Comparison of ENCODE assay signal across 9 cellular contexts in genomic region chr3:138890555-138891187, GRCh38. TPM values are rescaled to one million over a fixed set of nuclear protein-coding genes. Genes with fewer than 3 reads are reported as not detected.
A peak's percentile ranks its signal among the peaks of the same experiment; 100 is the strongest.
DNase-seq lines count a peak whose midpoint lies in the region; ATAC-seq and TF ChIP-seq lines count a peak whose summit lies in the region.
"Had no signal": no experiment of that assay in that cellular context is flagged by ENCODE, and none has a peak within 500 bp of the region (broad histone marks: within the 10 kb centered on the region; RNA-seq: fewer than 3 reads in every experiment).

No MANE protein-coding gene starts in this region.

- TF ChIP-seq RAD21 in SK-N-SH (IDR thresholded peaks at IDR 0.05; ENCODE audit: low read length): no peak

- no peaks in the 10 kb centered on the region for H4K20me1 ChIP-seq in SK-N-SH (ENCODE audit: insufficient read depth)

- H3K36me3 Mint-ChIP-seq in stimulated activated effector memory CD8-positive, alpha-beta T cell treated with anti-CD3 and anti-CD28 coated beads, Interleukin-12 subunit alpha, Interleukin-12 subunit beta, amount 100 ng/mL, for 72 hours: no peaks in the 10 kb centered on the region

- ATAC-seq in GM19397 (IDR thresholded peaks at IDR 0.05; ENCODE audit: unreplicated experiment) (peak; percentile 71), HG03108 (IDR thresholded peaks at IDR 0.05; ENCODE audit: unreplicated experiment) (peak; percentile 64)
- ATAC-seq in stimulated activated effector memory CD8-positive, alpha-beta T cell treated with anti-CD3 and anti-CD28 coated beads, Interleukin-12 subunit alpha, Interleukin-12 subunit beta, amount 100 ng/mL, for 72 hours: peak; percentile 53
- ATAC-seq: effector memory CD8-positive, alpha-beta T cell had no signal

- no peaks in the 10 kb centered on the region for H3K9me2 ChIP-seq in SK-N-SH

- no peak overlapping the region for H3K4me2 ChIP-seq in SK-N-SH

- no peak for TF ChIP-seq EP300 in SK-N-SH (IDR thresholded peaks at IDR 0.05; ENCODE audit: borderline replicate concordance in 1 of 2, low read depth in 1 of 2, low read length in 1 of 2)

- no peak overlapping the region for H3K27ac Mint-ChIP-seq in stimulated activated effector memory CD8-positive, alpha-beta T cell treated with anti-CD3 and anti-CD28 coated beads, Interleukin-12 subunit alpha, Interleukin-12 subunit beta, amount 100 ng/mL, for 72 hours
- H3K27ac Mint-ChIP-seq: effector memory CD8-positive, alpha-beta T cell had no signal

- H2AFZ ChIP-seq in SK-N-SH (ENCODE audit: low read depth): no peak overlapping the region

- intact Hi-C loops in cardiac septum (cut with DNase I): no loop called here

- no peaks in the 10 kb centered on the region for H3K36me3 ChIP-seq in SK-N-SH (replicated peaks in 1 of 2; ENCODE audit: control insufficient read depth in 1 of 2, insufficient read depth in 2 of 2, low read length in 1 of 2)

- 69% methylated on average over 9 of the region's 9 CpGs for WGBS in SK-N-SH (ENCODE audit: low lambda C conversion rate)

- no peaks in the 10 kb centered on the region for H3F3A ChIP-seq in SK-N-SH (replicated peaks; ENCODE audit: insufficient read depth)

- DNase-seq in SIG-M5 (lab: John Stamatoyannopoulos, UW) (peak; percentile 92), cardiac septum (ENCODE audit: low spot score) (no peak), SK-N-SH (no peak)
- DNase-seq in stimulated activated effector memory CD8-positive, alpha-beta T cell treated with anti-CD3 and anti-CD28 coated beads, Interleukin-12 subunit alpha, Interleukin-12 subunit beta, amount 100 ng/mL, for 72 hours (ENCODE audit: low spot score in 2 of 2): no peak
- no peak for DNase-seq in activated CD4-positive, CD25-positive, alpha-beta regulatory T cell treated with anti-CD3 and anti-CD28 coated beads, Interleukin-2, amount 50 U/mL, for 72 hours
- DNase-seq: effector memory CD8-positive, alpha-beta T cell; kidney glomerular epithelial cell had no signal

- no peak for TF ChIP-seq CTCF in SK-N-SH (IDR thresholded peaks at IDR 0.05)

- H3K4me1 ChIP-seq in SK-N-SH (ENCODE audit: control insufficient read depth in 1 of 2, insufficient read depth in 2 of 2, low read depth in 1 of 2, low read length in 1 of 2): no peaks in the 10 kb centered on the region

- no peaks in the 10 kb centered on the region for H3K27me3 ChIP-seq in SK-N-SH (ENCODE audit: insufficient read depth)

- no peaks in the 10 kb centered on the region for H3K79me2 ChIP-seq in SK-N-SH (ENCODE audit: insufficient read depth)

- H3K9me3 Mint-ChIP-seq in stimulated activated effector memory CD8-positive, alpha-beta T cell treated with anti-CD3 and anti-CD28 coated beads, Interleukin-12 subunit alpha, Interleukin-12 subunit beta, amount 100 ng/mL, for 72 hours: no peaks in the 10 kb centered on the region
- H3K9me3 Mint-ChIP-seq: effector memory CD8-positive, alpha-beta T cell had no signal

- H3K4me1 Mint-ChIP-seq in stimulated activated effector memory CD8-positive, alpha-beta T cell treated with anti-CD3 and anti-CD28 coated beads, Interleukin-12 subunit alpha, Interleukin-12 subunit beta, amount 100 ng/mL, for 72 hours: no peaks in the 10 kb centered on the region

- no peak overlapping the region for H3K27ac ChIP-seq in SK-N-SH (ENCODE audit: low read depth in 2 of 2, low read length in 1 of 2)

- CTCF ChIA-PET in SK-N-SH (lab: Yijun Ruan, JAX): interaction anchor here (1.4 kb wide), 1 partner anchor 296 kb away, joined by 6 read pairs; no protein-coding TSS in a partner anchor

- no peaks in the 10 kb centered on the region for H3K9me3 ChIP-seq in SK-N-SH

- no peak overlapping the region for H3K9ac ChIP-seq in SK-N-SH

- POLR2A ChIA-PET in SK-N-SH (lab: Yijun Ruan, JAX): no interaction called here

- no peak overlapping the region for H3K4me3 Mint-ChIP-seq in stimulated activated effector memory CD8-positive, alpha-beta T cell treated with anti-CD3 and anti-CD28 coated beads, Interleukin-12 subunit alpha, Interleukin-12 subunit beta, amount 100 ng/mL, for 72 hours
- H3K4me3 Mint-ChIP-seq: effector memory CD8-positive, alpha-beta T cell had no signal

- H3K4me3 ChIP-seq in SK-N-SH (ENCODE audit: low read depth in 2 of 2, low read length in 1 of 2): no peak overlapping the region

TF ChIP-seq in SK-N-SH, 30 proteins besides CTCF, POLR2A, EP300 and RAD21 (continues in another document):
- no peak for TF ChIP-seq TAF1 (IDR thresholded peaks at IDR 0.05; ENCODE audit: borderline replicate concordance, low read depth, low read length)
- no peak for TF ChIP-seq TEAD4 (IDR thresholded peaks at IDR 0.05; ENCODE audit: borderline replicate concordance, insufficient read depth)
- TF ChIP-seq REST (IDR thresholded peaks at IDR 0.05; ENCODE audit: low read depth, low read length): no peak
- TF ChIP-seq GATA2 (CRISPR knock-in tag; IDR thresholded peaks at IDR 0.05): no peak
- no peak for TF ChIP-seq RCOR1 (IDR thresholded peaks at IDR 0.05; ENCODE audit: low read length)
- TF ChIP-seq FOXJ3 (CRISPR knock-in tag; IDR thresholded peaks at IDR 0.05): no peak
- no peak for TF ChIP-seq RXRA (IDR thresholded peaks at IDR 0.05; ENCODE audit: borderline replicate concordance, low read depth)
- no peak for TF ChIP-seq POLR2AphosphoS5 (IDR thresholded peaks at IDR 0.05; ENCODE audit: low read depth, low read length)
- TF ChIP-seq MXI1 (IDR thresholded peaks at IDR 0.05; ENCODE audit: low read depth, low read length): no peak
- TF ChIP-seq EZH2phosphoT487 (IDR thresholded peaks at IDR 0.05; ENCODE audit: borderline replicate concordance, low read depth): no peak
- no peak for TF ChIP-seq USF1 (IDR thresholded peaks at IDR 0.05; ENCODE audit: borderline replicate concordance, low read depth)
- TF ChIP-seq SMC3 (IDR thresholded peaks at IDR 0.05; ENCODE audit: low read depth, low read length): no peak
- no peak for TF ChIP-seq ZBTB33 (IDR thresholded peaks at IDR 0.05; ENCODE audit: borderline replicate concordance, low read depth)
- no peak for TF ChIP-seq JUND (IDR thresholded peaks at IDR 0.05)
- TF ChIP-seq NRF1 (IDR thresholded peaks at IDR 0.05; ENCODE audit: low read depth, low read length): no peak
- TF ChIP-seq SIN3A (IDR thresholded peaks at IDR 0.05; ENCODE audit: borderline replicate concordance, low read depth, low read length): no peak
- TF ChIP-seq FOXM1 (IDR thresholded peaks at IDR 0.05; ENCODE audit: low read depth): no peak

RNA-seq across cellular contexts. Expression of gene PIK3CB, which starts 55.9 kb away (rescaled TPM):
- 26.1 TPM for total RNA-seq in cardiac septum
- polyA plus RNA-seq in SK-N-SH (2012; rRNA removed): 6.8 and 6.9 TPM in 2 replicates
- polyA plus RNA-seq in SK-N-SH (2012; cell fraction: cytosol; rRNA removed): 9.7 and 10.6 TPM in 2 replicates
- 5.0 and 6.5 TPM in 2 replicates for polyA plus RNA-seq in SK-N-SH (2012; cell fraction: nucleus; rRNA removed)

RNA-seq across cellular contexts. Expression of gene FOXL2, which starts 56.3 kb away (rescaled TPM):
- total RNA-seq in cardiac septum: 0.11 TPM
- polyA plus RNA-seq in SK-N-SH (2012; rRNA removed): not detected in 2 replicates
- polyA plus RNA-seq in SK-N-SH (2012; cell fraction: cytosol; rRNA removed): not detected in 2 replicates
- 0.02 TPM in 1 of 2 replicates, not detected in the other for polyA plus RNA-seq in SK-N-SH (2012; cell fraction: nucleus; rRNA removed)

RNA-seq across cellular contexts. Expression of gene FOXL2NB, which starts 56.3 kb away (rescaled TPM):
- total RNA-seq in cardiac septum: not detected
- polyA plus RNA-seq in SK-N-SH (2012; rRNA removed): not detected in 2 replicates
- 0.01 TPM in 1 of 2 replicates, not detected in the other for polyA plus RNA-seq in SK-N-SH (2012; cell fraction: cytosol; rRNA removed)
- polyA plus RNA-seq in SK-N-SH (2012; cell fraction: nucleus; rRNA removed): 0.04 TPM in 1 of 2 replicates, not detected in the other
